ENCODE assay signal across 8 cellular contexts in the genomic region with DNA sequence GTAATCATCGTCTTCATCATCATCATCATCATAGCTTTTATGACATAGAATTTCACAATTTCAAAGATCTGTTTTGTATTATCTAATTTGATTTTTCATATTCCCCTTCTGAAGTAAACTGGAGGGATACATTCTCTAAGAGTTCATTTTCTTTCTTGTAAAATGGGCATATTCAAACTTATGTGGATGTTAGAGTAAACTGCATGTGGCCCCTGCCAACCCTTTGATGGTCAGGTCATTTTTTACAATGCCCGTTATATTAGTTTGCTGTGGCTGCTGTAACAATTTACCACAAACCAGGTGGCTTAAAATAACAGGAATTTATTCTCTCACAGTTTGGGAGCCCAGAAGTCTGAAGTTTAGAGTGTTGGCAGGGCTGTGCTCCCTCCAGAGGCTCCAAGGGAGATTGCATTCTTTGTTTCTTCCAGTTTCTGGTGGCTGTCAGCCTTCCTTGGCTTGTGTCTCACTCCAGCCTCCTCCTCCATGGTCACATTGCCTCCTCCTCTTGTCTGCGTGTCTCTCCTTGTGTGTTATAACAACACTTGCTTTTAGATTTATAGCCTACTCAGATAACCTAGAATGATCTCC.
DNase-seq lines count a peak whose midpoint lies in the region; ATAC-seq lines count a peak whose summit lies in the region.

No MANE protein-coding gene starts in this region.

- H3K36me3 Mint-ChIP-seq in activated CD4-positive, alpha-beta T cell treated with anti-CD3 and anti-CD28 coated beads for 36 hours (ENCODE audit: low read depth) = no peaks in the 10 kb centered on the region
- H3K36me3 Mint-ChIP-seq in T-cell = no peaks in the 10 kb centered on the region
- H3K36me3 Mint-ChIP-seq in CD4-positive, alpha-beta memory T cell = no peaks in the 10 kb centered on the region

- no peaks in the 10 kb centered on the region for H3K9me3 ChIP-seq in CD4-positive, alpha-beta memory T cell (ENCODE audit: control insufficient read depth in 1 of 2, low read length in 2 of 2)

- H3K4me1 ChIP-seq in CD4-positive, alpha-beta memory T cell (ENCODE audit: insufficient read depth, low read length) = no peaks in the 10 kb centered on the region

- intact Hi-C loops in activated CD4-positive, alpha-beta T cell treated with anti-CD3 and anti-CD28 coated beads for 36 hours (cut with DNase I, micrococcal nuclease) = loop anchor here in 1 of 2 experiments (1.0 kb wide), 1 partner anchor 118 kb away; no protein-coding TSS in a partner anchor
- intact Hi-C loops in CD4-positive, alpha-beta memory T cell (cut with micrococcal nuclease) = no loop called here

- ATAC-seq in activated CD4-positive, alpha-beta T cell treated with anti-CD3 and anti-CD28 coated beads for 36 hours = no peak
- ATAC-seq in HG03175 (IDR thresholded peaks at IDR 0.05; ENCODE audit: unreplicated experiment) (peak; percentile 72), T-cell (replicated peaks in 1 of 4) (no peak)

- no peak overlapping the region for H3K27ac ChIP-seq in CD4-positive, alpha-beta memory T cell (ENCODE audit: low read depth, low read length)

- peak; percentile 4 for DNase-seq in activated CD4-positive, alpha-beta T cell treated with anti-CD3 and anti-CD28 coated beads for 36 hours
- DNase-seq in activated CD4-positive, alpha-beta T cell treated with anti-CD3 and anti-CD28 coated beads for 1 hour = no peak
- peak; percentile 50 for DNase-seq in SW480 (ENCODE audit: low spot score)
- peak; percentile 20 for DNase-seq in kidney glomerular epithelial cell (lab: John Stamatoyannopoulos, UW)
- DNase-seq in T-cell = no peak
- no peak for DNase-seq in NCI-H2029 treated with DMSO at 0.1 percent for 48 hours (lab: John Stamatoyannopoulos, UW)
- no peak for DNase-seq in CD4-positive, alpha-beta memory T cell

- no peaks in the 10 kb centered on the region for H3K9me3 Mint-ChIP-seq in activated CD4-positive, alpha-beta T cell treated with anti-CD3 and anti-CD28 coated beads for 36 hours (ENCODE audit: low read depth)
- H3K9me3 Mint-ChIP-seq in T-cell = no peaks in the 10 kb centered on the region
- H3K9me3 Mint-ChIP-seq in CD4-positive, alpha-beta memory T cell = peaks cover 0 to 5% (median 0%) of the 10 kb centered on the region in 8 donors

- no peak overlapping the region for H3K27ac Mint-ChIP-seq in activated CD4-positive, alpha-beta T cell treated with anti-CD3 and anti-CD28 coated beads for 36 hours
- H3K27ac Mint-ChIP-seq in T-cell = no peak overlapping the region
- H3K27ac Mint-ChIP-seq in CD4-positive, alpha-beta memory T cell = no peak overlapping the region

- no peak overlapping the region for H3K4me3 ChIP-seq in CD4-positive, alpha-beta memory T cell (ENCODE audit: low read length in 2 of 2)

- no peaks in the 10 kb centered on the region for H3K27me3 ChIP-seq in CD4-positive, alpha-beta memory T cell (ENCODE audit: insufficient read depth, low read length)

- POLR2A ChIA-PET in activated CD4-positive, alpha-beta T cell treated with anti-CD3 and anti-CD28 coated beads for 36 hours (lab: Charles Lee) = no interaction called here
- POLR2A ChIA-PET in T-cell (lab: Charles Lee) = no interaction called here
- POLR2A ChIA-PET in CD4-positive, alpha-beta memory T cell (lab: Charles Lee; ENCODE audit: partially characterized antibody) = no interaction called here

- CTCF ChIA-PET in activated CD4-positive, alpha-beta T cell treated with anti-CD3 and anti-CD28 coated beads for 36 hours (lab: Charles Lee) = no interaction called here
- CTCF ChIA-PET in T-cell (lab: Charles Lee) = no interaction called here
- CTCF ChIA-PET in CD4-positive, alpha-beta memory T cell (lab: Charles Lee; ENCODE audit: partially characterized antibody) = no interaction called here

- H3K4me1 Mint-ChIP-seq in activated CD4-positive, alpha-beta T cell treated with anti-CD3 and anti-CD28 coated beads for 36 hours = no peaks in the 10 kb centered on the region
- H3K4me1 Mint-ChIP-seq in T-cell = no peaks in the 10 kb centered on the region
- no peaks in the 10 kb centered on the region for H3K4me1 Mint-ChIP-seq in CD4-positive, alpha-beta memory T cell

- no peaks in the 10 kb centered on the region for H3K36me3 ChIP-seq in CD4-positive, alpha-beta memory T cell (ENCODE audit: insufficient read depth, low read length)

- H3K27me3 Mint-ChIP-seq in activated CD4-positive, alpha-beta T cell treated with anti-CD3 and anti-CD28 coated beads for 36 hours = peaks cover 4% of the 10 kb centered on the region
- H3K27me3 Mint-ChIP-seq in T-cell = peaks cover 4 to 10% of the 10 kb centered on the region in 2 donors
- H3K27me3 Mint-ChIP-seq in CD4-positive, alpha-beta memory T cell = peaks cover 0 to 1% of the 10 kb centered on the region in 2 donors

- no peak overlapping the region for H3K4me3 Mint-ChIP-seq in activated CD4-positive, alpha-beta T cell treated with anti-CD3 and anti-CD28 coated beads for 36 hours
- no peak overlapping the region for H3K4me3 Mint-ChIP-seq in T-cell
- H3K4me3 Mint-ChIP-seq in CD4-positive, alpha-beta memory T cell = no peak overlapping the region

Comparison
In these comparisons a context has a peak if more than half of its experiments do, and no peak if none do; other contexts are left out.
1. DNase-seq: peak in activated CD4-positive, alpha-beta T cell treated with anti-CD3 and anti-CD28 coated beads for 36 hours (single experiment), SW480 (single experiment) and kidney glomerular epithelial cell (single experiment); none in activated CD4-positive, alpha-beta T cell treated with anti-CD3 and anti-CD28 coated beads for 1 hour (single experiment), T-cell (0 of 34), NCI-H2029 treated with DMSO at 0.1 percent for 48 hours (single experiment) and CD4-positive, alpha-beta memory T cell (0 of 5).